ENCODE assay signal across 21 cellular contexts in the genomic region with DNA sequence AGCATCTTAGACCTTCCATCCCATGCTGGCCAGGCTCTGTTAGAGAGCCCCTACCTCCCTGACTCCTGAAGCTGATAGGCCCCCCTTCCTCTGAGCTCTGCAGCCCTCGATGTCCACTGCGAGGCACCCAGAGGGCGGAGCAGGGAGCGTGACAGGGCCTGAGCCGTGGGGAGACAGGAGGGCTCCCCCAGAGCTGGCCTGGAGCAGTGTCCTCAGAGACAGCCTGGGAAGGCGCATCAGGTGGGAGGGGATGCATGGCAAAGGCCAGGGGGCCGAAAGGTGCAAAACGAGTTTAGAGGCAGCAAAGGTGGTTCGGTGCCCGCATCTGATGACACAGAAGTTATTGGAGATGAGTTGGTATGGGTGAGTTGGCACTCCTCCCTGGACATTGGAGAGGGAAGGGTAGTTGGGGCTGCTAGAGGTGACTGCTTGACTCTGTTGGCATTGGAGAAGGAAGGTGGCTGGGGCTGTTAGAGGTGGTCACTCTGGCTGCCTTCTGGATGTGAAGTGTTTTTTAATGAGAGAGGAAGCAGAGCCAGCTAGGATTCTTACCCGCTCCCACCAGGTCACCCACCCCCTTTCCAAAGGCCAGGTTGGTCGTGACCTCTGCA. TPM values are rescaled to one million over a fixed set of nuclear protein-coding genes. Genes with fewer than 3 reads are reported as not detected.
DNase-seq lines count a peak whose midpoint lies in the region; ATAC-seq and TF ChIP-seq lines count a peak whose summit lies in the region.
"Had no signal": no experiment of that assay in that cellular context is flagged by ENCODE, and none has a peak within 500 bp of the region (broad histone marks: within the 10 kb centered on the region; RNA-seq: fewer than 3 reads in every experiment).

No MANE protein-coding gene starts in this region.

- H3K4me2 ChIP-seq in mesenchymal stem cell (ENCODE audit: low read length, poor library complexity, severe bottlenecking) (no peak overlapping the region), trophoblast cell (ENCODE audit: low read length) (no peak overlapping the region)

- H3K79me1 ChIP-seq in mesenchymal stem cell (replicated peaks; ENCODE audit: low read length, poor library complexity, severe bottlenecking) (no peaks in the 10 kb centered on the region), trophoblast cell (ENCODE audit: low read length) (no peaks in the 10 kb centered on the region)

- H4K12ac ChIP-seq in trophoblast cell (ENCODE audit: low read depth, low read length) = no peak overlapping the region

- H3K27me3 ChIP-seq in right cardiac atrium (ENCODE audit: control insufficient read depth, insufficient read depth) (no peaks in the 10 kb centered on the region), mesenchymal stem cell (ENCODE audit: control insufficient read depth in 1 of 2, insufficient read depth in 1 of 2, low read length in 2 of 2) (peaks cover 0 to 8% of the 10 kb centered on the region in 2 experiments), upper lobe of right lung (no peaks in the 10 kb centered on the region), trophoblast cell (ENCODE audit: insufficient read depth, low read length) (no peaks in the 10 kb centered on the region)
- H3K27me3 ChIP-seq: testis, vagina had no signal

- CTCF ChIA-PET in activated CD8-positive, alpha-beta T cell treated with anti-CD3 and anti-CD28 coated beads, Interleukin-2, amount 10 ng/mL, durations not matched to agents 7 days and 5 days (lab: Charles Lee) = interaction anchor here (0.8 to 5.2 kb wide), 17 partner anchors 8 to 356 kb away, joined by 3 to 62 read pairs (median 4); a partner anchor contains a TSS

- H3K9ac ChIP-seq in mesenchymal stem cell (ENCODE audit: low read length) (no peak overlapping the region), trophoblast cell (ENCODE audit: low read length) (no peak overlapping the region)

- H4K8ac ChIP-seq in mesenchymal stem cell (ENCODE audit: low read length) (no peak overlapping the region), trophoblast cell (ENCODE audit: low read depth, low read length) (no peak overlapping the region)

- intact Hi-C loops in right cardiac atrium (cut with DNase I) (loop anchor here in 2 of 4 donors (2.0 to 5.0 kb wide), 2 partner anchors 209 to 333 kb away; no protein-coding TSS in a partner anchor), cardiac septum (cut with DNase I) (no loop called here), upper lobe of right lung (cut with DNase I) (loop anchor here (5.0 kb wide), 1 partner anchor 208 kb away; no protein-coding TSS in a partner anchor)

- no peaks in the 10 kb centered on the region for H3K27me3 Mint-ChIP-seq in activated CD8-positive, alpha-beta T cell treated with anti-CD3 and anti-CD28 coated beads, Interleukin-2, amount 10 ng/mL, durations not matched to agents 7 days and 5 days (ENCODE audit: low read depth)
- H3K27me3 Mint-ChIP-seq: stimulated activated naive B cell treated with anti-CD40 and anti-IgM and Interleukin-4, amounts not matched to agents 10 μg/mL and 1 μg/mL and 100 μg/mL, for 72 hours had no signal

- H3K4me3 ChIP-seq in right cardiac atrium (ENCODE audit: low read length) (no peak overlapping the region), mesenchymal stem cell (ENCODE audit: insufficient read depth in 1 of 2, low read depth in 1 of 2, low read length in 2 of 2) (no peak overlapping the region), upper lobe of right lung (no peak overlapping the region), trophoblast cell (ENCODE audit: low read depth, low read length) (no peak overlapping the region), foreskin fibroblast (ENCODE audit: low read depth in 1 of 2, low read length in 2 of 2) (no peak overlapping the region)
- H3K4me3 ChIP-seq: HAP-1, testis, vagina had no signal

- ATAC-seq in right cardiac atrium (peak in 1 of 2 donors; percentile 9), HG03135 (IDR thresholded peaks at IDR 0.05; ENCODE audit: unreplicated experiment) (no peak), upper lobe of right lung (no peak)
- ATAC-seq in activated CD8-positive, alpha-beta T cell treated with anti-CD3 and anti-CD28 coated beads, Interleukin-2, amount 10 ng/mL, durations not matched to agents 7 days and 5 days = peak; percentile 11

- H2AFZ ChIP-seq in mesenchymal stem cell (ENCODE audit: low read depth, low read length) (no peak overlapping the region), trophoblast cell (ENCODE audit: insufficient read depth, low read length, poor library complexity) (no peak overlapping the region)

- H3K36me3 Mint-ChIP-seq in activated CD8-positive, alpha-beta T cell treated with anti-CD3 and anti-CD28 coated beads, Interleukin-2, amount 10 ng/mL, durations not matched to agents 7 days and 5 days (ENCODE audit: low read depth) = no peaks in the 10 kb centered on the region
- H3K36me3 Mint-ChIP-seq: activated naive CD4-positive, alpha-beta T cell treated with anti-CD3 and anti-CD28 coated beads, Interleukin-2, amount 10 ng/mL, durations not matched to agents 7 days and 5 days; CD14-positive monocyte had no signal

- no peak overlapping the region for H2BK15ac ChIP-seq in mesenchymal stem cell (ENCODE audit: low read depth, poor library complexity, severe bottlenecking)

- no peak overlapping the region for H4K91ac ChIP-seq in mesenchymal stem cell (ENCODE audit: low read length)
- no peak overlapping the region for H4K91ac ChIP-seq in trophoblast cell (ENCODE audit: low read depth, low read length)

- H3K36me3 ChIP-seq in mesenchymal stem cell (ENCODE audit: control insufficient read depth in 1 of 2, insufficient read depth in 2 of 2, low read depth in 1 of 2, low read length in 2 of 2) = no peaks in the 10 kb centered on the region
- H3K36me3 ChIP-seq in upper lobe of right lung = no peaks in the 10 kb centered on the region
- H3K36me3 ChIP-seq in trophoblast cell (ENCODE audit: control insufficient read depth in 1 of 2, insufficient read depth in 2 of 2, low read length in 2 of 2) = no peaks in the 10 kb centered on the region
- H3K36me3 ChIP-seq: vagina had no signal

- H3K27ac ChIP-seq in right cardiac atrium (ENCODE audit: low read length) (no peak overlapping the region), mesenchymal stem cell (ENCODE audit: low read length, poor library complexity, severe bottlenecking) (no peak overlapping the region), upper lobe of right lung (no peak overlapping the region), trophoblast cell (ENCODE audit: low read depth, low read length) (no peak overlapping the region)
- H3K27ac ChIP-seq: testis, vagina had no signal

- H2BK120ac ChIP-seq in mesenchymal stem cell (ENCODE audit: low read depth, low read length) (no peak overlapping the region), trophoblast cell (ENCODE audit: insufficient read depth, low read length, poor library complexity) (no peak overlapping the region)

- H3K18ac ChIP-seq in mesenchymal stem cell (ENCODE audit: low read depth in 1 of 2, low read length in 2 of 2) (no peak overlapping the region), trophoblast cell (ENCODE audit: low read length) (no peak overlapping the region)

- no peak overlapping the region for H2BK12ac ChIP-seq in mesenchymal stem cell (ENCODE audit: low read length in 2 of 2)
- H2BK12ac ChIP-seq in trophoblast cell (ENCODE audit: low read length) = no peak overlapping the region

- H2BK5ac ChIP-seq in mesenchymal stem cell (ENCODE audit: low read depth, low read length, poor library complexity, severe bottlenecking) (no peak overlapping the region), trophoblast cell (ENCODE audit: low read depth, low read length, poor library complexity) (no peak overlapping the region)

- peak in 2 of 3 donors; percentile 33 to 43 for DNase-seq in right cardiac atrium
- DNase-seq in cardiac septum (ENCODE audit: low spot score) = no peak
- DNase-seq in activated CD8-positive, alpha-beta T cell treated with anti-CD3 and anti-CD28 coated beads, Interleukin-2, amount 10 ng/mL, durations not matched to agents 7 days and 5 days = no peak
- no peak for DNase-seq in mesenchymal stem cell
- no peak for DNase-seq in upper lobe of right lung
- no peak for DNase-seq in trophoblast cell
- DNase-seq in foreskin fibroblast = no peak
- DNase-seq: NCI-H748 treated with DMSO at 0.1 percent for 48 hours, SHP77 had no signal

- no peak overlapping the region for H3K4me3 Mint-ChIP-seq in activated CD8-positive, alpha-beta T cell treated with anti-CD3 and anti-CD28 coated beads, Interleukin-2, amount 10 ng/mL, durations not matched to agents 7 days and 5 days
- H3K4me3 Mint-ChIP-seq: activated naive CD4-positive, alpha-beta T cell treated with anti-CD3 and anti-CD28 coated beads, Interleukin-2, amount 10 ng/mL, durations not matched to agents 7 days and 5 days; CD14-positive monocyte; central memory CD8-positive, alpha-beta T cell; stimulated activated naive B cell treated with anti-CD40 and anti-IgM and Interleukin-4, amounts not matched to agents 10 μg/mL and 1 μg/mL and 100 μg/mL, for 72 hours had no signal

- TF ChIP-seq CTCF in upper lobe of right lung (IDR thresholded peaks at IDR 0.05) (no peak), foreskin fibroblast (IDR thresholded peaks at IDR 0.05; ENCODE audit: low read depth, low read length) (no peak)

- no peaks in the 10 kb centered on the region for H3K9me3 Mint-ChIP-seq in activated CD8-positive, alpha-beta T cell treated with anti-CD3 and anti-CD28 coated beads, Interleukin-2, amount 10 ng/mL, durations not matched to agents 7 days and 5 days (ENCODE audit: insufficient read depth)
- H3K9me3 Mint-ChIP-seq: activated naive CD4-positive, alpha-beta T cell treated with anti-CD3 and anti-CD28 coated beads, Interleukin-2, amount 10 ng/mL, durations not matched to agents 7 days and 5 days; central memory CD8-positive, alpha-beta T cell; stimulated activated naive B cell treated with anti-CD40 and anti-IgM and Interleukin-4, amounts not matched to agents 10 μg/mL and 1 μg/mL and 100 μg/mL, for 72 hours had no signal

- H3K23ac ChIP-seq in mesenchymal stem cell (ENCODE audit: low read length in 2 of 2) (no peak overlapping the region), trophoblast cell (ENCODE audit: low read length) (no peak overlapping the region)

- H3K9me3 ChIP-seq in right cardiac atrium (ENCODE audit: control insufficient read depth, low read length) = no peaks in the 10 kb centered on the region
- no peaks in the 10 kb centered on the region for H3K9me3 ChIP-seq in mesenchymal stem cell (ENCODE audit: control insufficient read depth, low read length)
- no peaks in the 10 kb centered on the region for H3K9me3 ChIP-seq in upper lobe of right lung
- H3K9me3 ChIP-seq in trophoblast cell (ENCODE audit: insufficient read depth, low read depth, low read length) = peaks cover 6% of the 10 kb centered on the region
- H3K9me3 ChIP-seq: HAP-1, testis, vagina had no signal

- H3K4ac ChIP-seq in mesenchymal stem cell (ENCODE audit: low read depth in 1 of 2, low read length in 2 of 2) (no peak overlapping the region), trophoblast cell (ENCODE audit: low read depth, low read length) (no peak overlapping the region)

- WGBS in right cardiac atrium = 84% methylated on average over 12 of the region's 12 CpGs
- WGBS in mesenchymal stem cell = 80% methylated on average over 12 of the region's 12 CpGs
- WGBS in trophoblast cell (ENCODE audit: extremely low coverage, insufficient coverage, insufficient read length) = no CpG with 5 or more reads among the region's 12 CpGs

- H3K14ac ChIP-seq in mesenchymal stem cell (ENCODE audit: low read length in 2 of 2) = no peak overlapping the region
- no peak overlapping the region for H3K14ac ChIP-seq in trophoblast cell (ENCODE audit: low read length)

- POLR2A ChIA-PET in activated CD8-positive, alpha-beta T cell treated with anti-CD3 and anti-CD28 coated beads, Interleukin-2, amount 10 ng/mL, durations not matched to agents 7 days and 5 days (lab: Charles Lee) = no interaction called here

- H3K4me1 Mint-ChIP-seq in activated CD8-positive, alpha-beta T cell treated with anti-CD3 and anti-CD28 coated beads, Interleukin-2, amount 10 ng/mL, durations not matched to agents 7 days and 5 days (ENCODE audit: low read depth) = peaks cover 2% of the 10 kb centered on the region
- H3K4me1 Mint-ChIP-seq: activated naive CD4-positive, alpha-beta T cell treated with anti-CD3 and anti-CD28 coated beads, Interleukin-2, amount 10 ng/mL, durations not matched to agents 7 days and 5 days; CD14-positive monocyte had no signal

- H2AK5ac ChIP-seq in mesenchymal stem cell (ENCODE audit: low read length, severe bottlenecking) (peak overlapping the region; percentile 76), trophoblast cell (ENCODE audit: low read length) (no peak overlapping the region)

- H3K79me2 ChIP-seq in trophoblast cell (ENCODE audit: control insufficient read depth, insufficient read depth, low read length, poor library complexity) = no peaks in the 10 kb centered on the region

- H3K4me1 ChIP-seq in right cardiac atrium (ENCODE audit: control insufficient read depth, insufficient read depth, low read length) (no peaks in the 10 kb centered on the region), mesenchymal stem cell (ENCODE audit: control insufficient read depth, insufficient read depth, low read depth, low read length) (peaks cover 23% of the 10 kb centered on the region), upper lobe of right lung (peaks cover 14% of the 10 kb centered on the region), trophoblast cell (ENCODE audit: control insufficient read depth in 1 of 2, insufficient read depth in 2 of 2, low read length in 2 of 2) (peaks cover 0 to 4% of the 10 kb centered on the region in 2 experiments)
- H3K4me1 ChIP-seq: HAP-1, vagina had no signal

- H3K27ac Mint-ChIP-seq in activated CD8-positive, alpha-beta T cell treated with anti-CD3 and anti-CD28 coated beads, Interleukin-2, amount 10 ng/mL, durations not matched to agents 7 days and 5 days = peak overlapping the region; percentile 49
- H3K27ac Mint-ChIP-seq: activated naive CD4-positive, alpha-beta T cell treated with anti-CD3 and anti-CD28 coated beads, Interleukin-2, amount 10 ng/mL, durations not matched to agents 7 days and 5 days; CD14-positive monocyte had no signal

RNA-seq across cellular contexts. Expression of a gene that starts 53.1 kb away (rescaled TPM):
- total RNA-seq in right cardiac atrium (1 to 10 TPM in 3 of 4 donors, under 1 TPM in 1; 0.81 to 2.9 (median 1.9) TPM), cardiac septum (1.2 TPM), upper lobe of right lung (32.3 TPM)
- polyA plus RNA-seq in right cardiac atrium = 1.1 TPM
- 100 to 1,000 TPM; 265 to 272 TPM for total RNA-seq in activated CD8-positive, alpha-beta T cell treated with anti-CD3 and anti-CD28 coated beads, Interleukin-2, amount 10 ng/mL, durations not matched to agents 7 days and 5 days
- polyA plus RNA-seq in mesenchymal stem cell (2013, experiment 1 of 2) = not detected
- not detected for polyA plus RNA-seq in mesenchymal stem cell (2013, experiment 2 of 2)
- polyA plus RNA-seq in trophoblast cell (2013) = not detected in 2 replicates
- total RNA-seq: dermis blood vessel endothelial cell, fibroblast of lung, MCF 10A, myocyte had no signal
- polyA plus RNA-seq: fibroblast of lung had no signal

Comparison
In these comparisons a context has a peak if more than half of its experiments do, and no peak if none do; other contexts are left out.
1. DNase-seq: peak in right cardiac atrium (2 of 3); none in cardiac septum (single experiment), activated CD8-positive, alpha-beta T cell treated with anti-CD3 and anti-CD28 coated beads, Interleukin-2, amount 10 ng/mL, durations not matched to agents 7 days and 5 days (single experiment), mesenchymal stem cell (single experiment), upper lobe of right lung (single experiment), trophoblast cell (0 of 2) and foreskin fibroblast (0 of 2).